In the genomic region with DNA sequence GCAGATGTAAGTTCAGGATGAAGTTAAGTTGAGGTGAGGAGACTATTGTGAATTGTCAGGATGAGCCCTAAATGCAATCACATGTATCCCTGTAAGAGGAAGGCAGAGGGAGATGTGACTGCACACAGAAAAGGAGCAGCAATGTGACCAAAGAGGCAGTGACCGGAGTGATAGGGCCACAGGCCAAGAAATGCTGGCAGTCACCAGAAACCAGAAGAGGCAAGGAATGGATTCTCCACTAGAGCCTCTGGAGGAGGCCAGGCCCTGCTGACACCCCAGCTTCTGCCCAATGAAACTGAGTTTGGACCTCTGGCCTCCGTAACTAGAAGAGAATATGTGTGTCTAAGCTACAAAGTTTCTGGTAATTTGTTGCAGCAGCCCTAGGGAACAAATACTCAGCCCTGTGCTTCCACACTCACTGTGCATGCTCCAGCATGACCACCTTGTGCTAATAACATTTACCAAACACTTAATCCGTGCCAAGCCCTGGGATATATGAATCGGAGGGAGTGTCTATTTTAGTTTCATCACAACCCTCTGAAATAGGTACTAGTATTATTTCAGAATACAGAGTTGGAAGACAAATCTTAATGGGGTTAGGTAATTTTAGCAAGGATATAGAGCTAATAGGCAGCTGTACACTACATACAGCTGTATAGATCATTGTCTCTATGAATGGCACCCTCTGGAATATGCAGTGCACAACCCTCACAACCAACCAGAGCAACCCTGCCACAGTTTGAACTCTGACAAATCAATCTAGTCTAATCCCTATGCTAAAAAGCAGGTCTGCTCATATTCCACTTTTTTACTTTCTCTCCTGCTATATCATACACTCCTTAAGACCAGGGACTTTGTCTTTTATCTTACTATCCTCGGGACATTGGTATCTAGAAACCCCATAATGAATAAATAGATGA, we compare ENCODE assay signal across 18 cellular contexts. TPM values are rescaled to one million over a fixed set of nuclear protein-coding genes. Genes with fewer than 3 reads are reported as not detected.
DNase-seq lines count a peak whose midpoint lies in the region; ATAC-seq and TF ChIP-seq lines count a peak whose summit lies in the region.
"Had no signal": no experiment of that assay in that cellular context is flagged by ENCODE, and none has a peak within 500 bp of the region (broad histone marks: within the 10 kb centered on the region; RNA-seq: fewer than 3 reads in every experiment).

No MANE protein-coding gene starts in this region.

- H3K4me3 Mint-ChIP-seq in naive thymus-derived CD8-positive, alpha-beta T cell, result no peak overlapping the region
- H3K4me3 Mint-ChIP-seq in activated CD8-positive, alpha-beta T cell treated with anti-CD3 and anti-CD28 coated beads, Interleukin-2, amount 10 ng/mL, durations not matched to agents 7 days and 5 days, result no peak overlapping the region
- H3K4me3 Mint-ChIP-seq: activated naive CD8-positive, alpha-beta T cell treated with anti-CD3 and anti-CD28 coated beads, Interleukin-2, amount 50 U/mL, for 24 hours; activated T-cell treated with anti-CD3 and anti-CD28 coated beads, Interleukin-2, amount 50 U/mL, for 72 hours; CD14-positive monocyte; stimulated activated naive B cell treated with anti-CD40 and anti-IgM and Interleukin-4, amounts not matched to agents 10 μg/mL and 1 μg/mL and 100 μg/mL, for 72 hours had no signal

- no peak overlapping the region for H3K4me3 ChIP-seq in epithelial cell of esophagus (ENCODE audit: low read length)
- no peak overlapping the region for H3K4me3 ChIP-seq in left lung
- no peak overlapping the region for H3K4me3 ChIP-seq in transverse colon
- H3K4me3 ChIP-seq: mucosa of descending colon, skin epidermis had no signal

- in situ Hi-C loops in transverse colon (cut with MboI; ENCODE audit: low pct_ligation_motif_present in 1 of 4, low pct_unique_long_range_greater_than_20kb in 1 of 4, low sequenced_read_pairs in 3 of 4), result loop anchor here (10.0 to 25.0 kb wide), 3 partner anchors 247 to 640 kb away; a partner anchor contains a TSS

- H3K27ac Mint-ChIP-seq in naive thymus-derived CD8-positive, alpha-beta T cell, result no peak overlapping the region
- H3K27ac Mint-ChIP-seq in activated CD8-positive, alpha-beta T cell treated with anti-CD3 and anti-CD28 coated beads, Interleukin-2, amount 10 ng/mL, durations not matched to agents 7 days and 5 days, result no peak overlapping the region
- H3K27ac Mint-ChIP-seq: activated naive CD8-positive, alpha-beta T cell treated with anti-CD3 and anti-CD28 coated beads, Interleukin-2, amount 50 U/mL, for 24 hours; activated T-cell treated with anti-CD3 and anti-CD28 coated beads, Interleukin-2, amount 50 U/mL, for 72 hours; stimulated activated naive B cell treated with anti-CD40 and anti-IgM and Interleukin-4, amounts not matched to agents 10 μg/mL and 1 μg/mL and 100 μg/mL, for 72 hours had no signal

- H3K9me3 Mint-ChIP-seq in naive thymus-derived CD8-positive, alpha-beta T cell, result peaks cover 0 to 10% (median 2%) of the 10 kb centered on the region in 9 donors
- no peaks in the 10 kb centered on the region for H3K9me3 Mint-ChIP-seq in activated CD8-positive, alpha-beta T cell treated with anti-CD3 and anti-CD28 coated beads, Interleukin-2, amount 10 ng/mL, durations not matched to agents 7 days and 5 days (ENCODE audit: insufficient read depth)
- H3K9me3 Mint-ChIP-seq: activated naive CD8-positive, alpha-beta T cell treated with anti-CD3 and anti-CD28 coated beads, Interleukin-2, amount 50 U/mL, for 24 hours; activated T-cell treated with anti-CD3 and anti-CD28 coated beads, Interleukin-2, amount 50 U/mL, for 72 hours had no signal

- H3K27me3 ChIP-seq in left lung (peaks cover 0 to 11% of the 10 kb centered on the region in 2 donors), transverse colon (peaks cover 27% of the 10 kb centered on the region)

- H3K27me3 Mint-ChIP-seq in naive thymus-derived CD8-positive, alpha-beta T cell, result peaks cover 6 to 41% (median 14%) of the 10 kb centered on the region in 5 donors
- peaks cover 42% of the 10 kb centered on the region for H3K27me3 Mint-ChIP-seq in activated CD8-positive, alpha-beta T cell treated with anti-CD3 and anti-CD28 coated beads, Interleukin-2, amount 10 ng/mL, durations not matched to agents 7 days and 5 days (ENCODE audit: low read depth)

- POLR2A ChIA-PET in naive thymus-derived CD8-positive, alpha-beta T cell (lab: Charles Lee), result no interaction called here
- POLR2A ChIA-PET in activated CD8-positive, alpha-beta T cell treated with anti-CD3 and anti-CD28 coated beads, Interleukin-2, amount 10 ng/mL, durations not matched to agents 7 days and 5 days (lab: Charles Lee), result no interaction called here

- H3K4me1 ChIP-seq in left lung, result no peaks in the 10 kb centered on the region
- H3K4me1 ChIP-seq in transverse colon, result no peaks in the 10 kb centered on the region

- no peaks in the 10 kb centered on the region for H3K4me1 Mint-ChIP-seq in naive thymus-derived CD8-positive, alpha-beta T cell
- no peaks in the 10 kb centered on the region for H3K4me1 Mint-ChIP-seq in activated CD8-positive, alpha-beta T cell treated with anti-CD3 and anti-CD28 coated beads, Interleukin-2, amount 10 ng/mL, durations not matched to agents 7 days and 5 days (ENCODE audit: low read depth)
- H3K4me1 Mint-ChIP-seq: activated naive CD8-positive, alpha-beta T cell treated with anti-CD3 and anti-CD28 coated beads, Interleukin-2, amount 50 U/mL, for 24 hours; CD14-positive monocyte; stimulated activated naive B cell treated with anti-CD40 and anti-IgM and Interleukin-4, amounts not matched to agents 10 μg/mL and 1 μg/mL and 100 μg/mL, for 72 hours had no signal

- TF ChIP-seq POLR2A in transverse colon (IDR thresholded peaks at IDR 0.05), result no peak

- WGBS in transverse colon (ENCODE audit: low coverage in 1 of 2), 2 donors, result 62 to 67% methylated on average over 4 to 5 of the region's 5 CpGs

- ATAC-seq in left lung, result peak; percentile 70
- no peak for ATAC-seq in naive thymus-derived CD8-positive, alpha-beta T cell
- no peak for ATAC-seq in activated CD8-positive, alpha-beta T cell treated with anti-CD3 and anti-CD28 coated beads, Interleukin-2, amount 10 ng/mL, durations not matched to agents 7 days and 5 days
- ATAC-seq: activated naive CD8-positive, alpha-beta T cell treated with anti-CD3 and anti-CD28 coated beads, Interleukin-2, amount 50 U/mL, for 24 hours; activated T-cell treated with anti-CD3 and anti-CD28 coated beads, Interleukin-2, amount 50 U/mL, for 72 hours; mucosa of descending colon; stimulated activated naive B cell treated with anti-CD40 and anti-IgM and Interleukin-4, amounts not matched to agents 10 μg/mL and 1 μg/mL and 100 μg/mL, for 72 hours had no signal

- H3K36me3 ChIP-seq in left lung (no peaks in the 10 kb centered on the region), transverse colon (no peaks in the 10 kb centered on the region)

- no peak for TF ChIP-seq EP300 in transverse colon (IDR thresholded peaks at IDR 0.05; ENCODE audit: low read depth)

- CTCF ChIA-PET in activated CD8-positive, alpha-beta T cell treated with anti-CD3 and anti-CD28 coated beads, Interleukin-2, amount 10 ng/mL, durations not matched to agents 7 days and 5 days (lab: Charles Lee), result interaction anchor here (1.4 to 5.1 kb wide), 4 partner anchors 8 to 246 kb away, joined by 3 to 28 read pairs (median 6); a partner anchor contains a TSS

- DNase-seq in Daoy (ENCODE audit: low read depth) (peak; percentile 32), NCI-H774 (lab: John Stamatoyannopoulos, UW) (peak; percentile 23), epithelial cell of esophagus (ENCODE audit: low read depth) (peak; percentile 97), left lung (no peak), transverse colon (no peak)
- no peak for DNase-seq in naive thymus-derived CD8-positive, alpha-beta T cell
- DNase-seq in activated CD8-positive, alpha-beta memory T cell treated with anti-CD3 and anti-CD28 coated beads, Interleukin-2, amount 50 U/mL, for 4 hours, result no peak
- DNase-seq in activated CD8-positive, alpha-beta T cell treated with anti-CD3 and anti-CD28 coated beads, Interleukin-2, amount 10 ng/mL, durations not matched to agents 7 days and 5 days, result no peak
- DNase-seq: activated CD4-positive, alpha-beta T cell treated with anti-CD3 and anti-CD28 coated beads, Interleukin-2, amount 50 U/mL, for 48 hours; activated naive CD8-positive, alpha-beta T cell treated with anti-CD3 and anti-CD28 coated beads, Interleukin-2, amount 50 U/mL, for 24 hours; activated T-cell treated with anti-CD3 and anti-CD28 coated beads, Interleukin-2, amount 50 U/mL, for 72 hours; mucosa of descending colon; occipital lobe; stimulated activated naive B cell treated with anti-CD40 and anti-IgM and Interleukin-4, amounts not matched to agents 10 μg/mL and 1 μg/mL and 100 μg/mL, for 72 hours had no signal

- intact Hi-C loops in left lung (cut with DNase I) (no loop called here), transverse colon (cut with DNase I; ENCODE audit: low total_unique reads) (loop anchor here (10.0 kb wide), 1 partner anchor 247 kb away; no protein-coding TSS in a partner anchor)

- TF ChIP-seq CTCF in epithelial cell of esophagus (IDR thresholded peaks at IDR 0.05; ENCODE audit: insufficient read depth, low read depth, low read length, missing control alignments), result no peak
- TF ChIP-seq CTCF in left lung (IDR thresholded peaks at IDR 0.05), result no peak
- no peak for TF ChIP-seq CTCF in transverse colon (IDR thresholded peaks at IDR 0.05)

- no peaks in the 10 kb centered on the region for H3K36me3 Mint-ChIP-seq in naive thymus-derived CD8-positive, alpha-beta T cell
- H3K36me3 Mint-ChIP-seq in activated CD8-positive, alpha-beta T cell treated with anti-CD3 and anti-CD28 coated beads, Interleukin-2, amount 10 ng/mL, durations not matched to agents 7 days and 5 days (ENCODE audit: low read depth), result no peaks in the 10 kb centered on the region
- H3K36me3 Mint-ChIP-seq: CD14-positive monocyte; stimulated activated naive B cell treated with anti-CD40 and anti-IgM and Interleukin-4, amounts not matched to agents 10 μg/mL and 1 μg/mL and 100 μg/mL, for 72 hours had no signal

- H3K27ac ChIP-seq in left lung (no peak overlapping the region), transverse colon (no peak overlapping the region)
- H3K27ac ChIP-seq: skin epidermis had no signal

- H3K9me3 ChIP-seq in left lung, result no peaks in the 10 kb centered on the region
- H3K9me3 ChIP-seq in transverse colon, result no peaks in the 10 kb centered on the region
- H3K9me3 ChIP-seq: mucosa of descending colon had no signal

RNA-seq across cellular contexts. Expression of a gene that starts 7.8 kb away (rescaled TPM):
- 126 and 136 TPM in 2 replicates for total RNA-seq in Daoy (2014; rRNA removed; shearing (Covaris generic))
- 10 to 100 TPM; 28.0 to 49.6 TPM for total RNA-seq in left lung
- total RNA-seq in naive thymus-derived CD8-positive, alpha-beta T cell, result not detected
- not detected for polyA plus RNA-seq in naive thymus-derived CD8-positive, alpha-beta T cell
- total RNA-seq in transverse colon, result 1 to 10 TPM in 3 of 4 donors, not detected in 1; 2.7 to 4.0 (median 3.5) TPM
- not detected for total RNA-seq in activated CD8-positive, alpha-beta T cell treated with anti-CD3 and anti-CD28 coated beads, Interleukin-2, amount 10 ng/mL, durations not matched to agents 7 days and 5 days
- total RNA-seq: activated T-cell treated with anti-CD3 and anti-CD28 coated beads, Interleukin-2, amount 50 U/mL, for 72 hours had no signal
- polyA plus RNA-seq: CD14-positive monocyte had no signal

RNA-seq across cellular contexts. Expression of a gene that starts 20.8 kb away (rescaled TPM):
- total RNA-seq in Daoy (2014; rRNA removed; shearing (Covaris generic)), result not detected in 2 replicates
- total RNA-seq in left lung (not detected), transverse colon (not detected)
- total RNA-seq in naive thymus-derived CD8-positive, alpha-beta T cell, result not detected
- not detected for polyA plus RNA-seq in naive thymus-derived CD8-positive, alpha-beta T cell
- total RNA-seq in activated CD8-positive, alpha-beta T cell treated with anti-CD3 and anti-CD28 coated beads, Interleukin-2, amount 10 ng/mL, durations not matched to agents 7 days and 5 days, result under 1 TPM; 0.13 to 0.16 TPM
- total RNA-seq: dermis microvascular lymphatic vessel endothelial cell, mucosa of descending colon, urinary bladder had no signal
- polyA plus RNA-seq: CD14-positive monocyte, urinary bladder had no signal

RNA-seq across cellular contexts. Expression of a gene that starts 49.7 kb away (rescaled TPM):
- 1.8 TPM in 1 of 2 replicates, not detected in the other for total RNA-seq in Daoy (2014; rRNA removed; shearing (Covaris generic))
- total RNA-seq in left lung (1 to 10 TPM; 4.0 to 6.3 TPM), transverse colon (1 to 10 TPM in 2 of 4 donors, not detected in 2; 7.6 to 8.3 TPM)
- 1 to 10 TPM; 5.4 to 7.3 TPM for total RNA-seq in naive thymus-derived CD8-positive, alpha-beta T cell
- 100 to 1,000 TPM in 1 of 3 donors, 10 to 100 TPM in 2; 12.6 to 713 (median 35.7) TPM for polyA plus RNA-seq in naive thymus-derived CD8-positive, alpha-beta T cell
- total RNA-seq in activated CD8-positive, alpha-beta T cell treated with anti-CD3 and anti-CD28 coated beads, Interleukin-2, amount 10 ng/mL, durations not matched to agents 7 days and 5 days, result 100 to 1,000 TPM; 356 to 365 TPM
- total RNA-seq: occipital lobe had no signal

Comparison
In these comparisons a context has a peak if more than half of its experiments do, and no peak if none do; other contexts are left out.
1. DNase-seq: peak in Daoy (single experiment), NCI-H774 (single experiment) and epithelial cell of esophagus (single experiment); none in left lung (0 of 2), naive thymus-derived CD8-positive, alpha-beta T cell (0 of 10), transverse colon (single experiment), activated CD8-positive, alpha-beta memory T cell treated with anti-CD3 and anti-CD28 coated beads, Interleukin-2, amount 50 U/mL, for 4 hours (single experiment) and activated CD8-positive, alpha-beta T cell treated with anti-CD3 and anti-CD28 coated beads, Interleukin-2, amount 10 ng/mL, durations not matched to agents 7 days and 5 days (single experiment).
2. RNA of a gene that starts 7.8 kb away (total RNA-seq): 126 to 136 TPM in Daoy and 28.0 to 49.6 TPM in left lung; 2.7 to 4.0 TPM in transverse colon, not detected in naive thymus-derived CD8-positive, alpha-beta T cell and not detected in activated CD8-positive, alpha-beta T cell treated with anti-CD3 and anti-CD28 coated beads, Interleukin-2, amount 10 ng/mL, durations not matched to agents 7 days and 5 days; every median in the first group is over 4 times any median in the second.
3. RNA of a gene that starts 49.7 kb away (total RNA-seq): 356 to 365 TPM in activated CD8-positive, alpha-beta T cell treated with anti-CD3 and anti-CD28 coated beads, Interleukin-2, amount 10 ng/mL, durations not matched to agents 7 days and 5 days; 7.6 to 8.3 TPM in transverse colon, 5.4 to 7.3 TPM in naive thymus-derived CD8-positive, alpha-beta T cell, 4.0 to 6.3 TPM in left lung and 1.8 TPM in Daoy; every median in the first group is over 10 times any median in the second.